Comparison of ENCODE assay signal across 8 cellular contexts in the genomic region with DNA sequence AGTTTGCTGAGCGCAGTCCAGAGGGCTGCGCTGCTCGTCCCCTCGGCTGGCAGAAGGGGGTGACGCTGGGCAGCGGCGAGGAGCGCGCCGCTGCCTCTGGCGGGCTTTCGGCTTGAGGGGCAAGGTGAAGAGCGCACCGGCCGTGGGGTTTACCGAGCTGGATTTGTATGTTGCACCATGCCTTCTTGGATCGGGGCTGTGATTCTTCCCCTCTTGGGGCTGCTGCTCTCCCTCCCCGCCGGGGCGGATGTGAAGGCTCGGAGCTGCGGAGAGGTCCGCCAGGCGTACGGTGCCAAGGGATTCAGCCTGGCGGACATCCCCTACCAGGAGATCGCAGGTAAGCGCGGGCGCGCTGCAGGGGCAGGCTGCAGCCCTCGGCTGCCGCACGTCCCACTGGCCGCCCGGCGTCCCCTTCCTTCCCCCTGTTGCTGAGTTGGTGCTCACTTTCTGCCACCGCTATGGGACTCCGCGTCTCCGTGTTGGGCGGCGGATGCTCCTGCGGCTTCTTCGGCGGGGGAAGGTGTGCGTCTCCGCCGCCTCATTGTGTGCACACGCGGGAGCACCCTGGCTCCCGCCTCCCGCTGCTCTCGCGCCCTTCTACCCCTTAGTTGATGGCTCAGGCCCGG. TPM values are rescaled to one million over a fixed set of nuclear protein-coding genes. Genes with fewer than 3 reads are reported as not detected.
DNase-seq lines count a peak whose midpoint lies in the region; ATAC-seq, FAIRE-seq and TF ChIP-seq lines count a peak whose summit lies in the region.

No MANE protein-coding gene starts in this region.

- TF ChIP-seq CTCF in foreskin keratinocyte (conservative IDR thresholded peaks at IDR 0.05), result no peak

- peaks cover 14% of the 10 kb centered on the region for H3K79me2 ChIP-seq in trophoblast cell (ENCODE audit: control insufficient read depth, insufficient read depth, low read length, poor library complexity)

- intact Hi-C loops in Right ventricle myocardium inferior (cut with DNase I) (no loop called here), cardiac septum (cut with DNase I) (no loop called here)

- WGBS in trophoblast cell (ENCODE audit: extremely low coverage, insufficient coverage, insufficient read length), result no CpG with 5 or more reads among the region's 56 CpGs

- no peaks in the 10 kb centered on the region for H3K36me3 Mint-ChIP-seq in CD8-positive, alpha-beta memory T cell

- peak overlapping the region; percentile 89 for H3K4me2 ChIP-seq in trophoblast cell (ENCODE audit: low read length)

- peak overlapping the region; percentile 100 for H3K18ac ChIP-seq in trophoblast cell (ENCODE audit: low read length)

- H2BK12ac ChIP-seq in trophoblast cell (ENCODE audit: low read length), result peak overlapping the region; percentile 15

- peak overlapping the region; percentile 25 for H4K12ac ChIP-seq in trophoblast cell (ENCODE audit: low read depth, low read length)

- peak overlapping the region; percentile 6 for H3K14ac ChIP-seq in trophoblast cell (ENCODE audit: low read length)

- H3K4ac ChIP-seq in trophoblast cell (ENCODE audit: low read depth, low read length), result peak overlapping the region; percentile 8

- peak overlapping the region; percentile 97 for H2AFZ ChIP-seq in trophoblast cell (ENCODE audit: insufficient read depth, low read length, poor library complexity)

- H2BK5ac ChIP-seq in trophoblast cell (ENCODE audit: low read depth, low read length, poor library complexity), result peak overlapping the region; percentile 99

- peaks cover 28% of the 10 kb centered on the region for H3K79me1 ChIP-seq in trophoblast cell (ENCODE audit: low read length)

- no peak overlapping the region for H3K4me3 Mint-ChIP-seq in CD8-positive, alpha-beta memory T cell

- peaks cover 1 to 10% (median 9%) of the 10 kb centered on the region in 5 donors for H3K9me3 Mint-ChIP-seq in CD8-positive, alpha-beta memory T cell

- H3K9me3 ChIP-seq in trophoblast cell (ENCODE audit: insufficient read depth, low read depth, low read length), result no peaks in the 10 kb centered on the region
- no peaks in the 10 kb centered on the region for H3K9me3 ChIP-seq in CD8-positive, alpha-beta memory T cell (ENCODE audit: low read length)

- H3K27me3 ChIP-seq in foreskin keratinocyte (peaks cover 20% of the 10 kb centered on the region), trophoblast cell (ENCODE audit: insufficient read depth, low read length) (no peaks in the 10 kb centered on the region)
- H3K27me3 ChIP-seq in CD8-positive, alpha-beta memory T cell (ENCODE audit: insufficient read depth, low read length, poor library complexity, severe bottlenecking), result no peaks in the 10 kb centered on the region

- H3K4me3 ChIP-seq in trophoblast cell (ENCODE audit: low read depth, low read length), result peak overlapping the region; percentile 94
- H3K4me3 ChIP-seq in CD8-positive, alpha-beta memory T cell (ENCODE audit: low read length), result no peak overlapping the region

- POLR2A ChIA-PET in CD8-positive, alpha-beta memory T cell (lab: Charles Lee), result no interaction called here

- no peak for FAIRE-seq in RCC 7860 (lab: Jason Lieb, UNC)

- CTCF ChIA-PET in CD8-positive, alpha-beta memory T cell (lab: Charles Lee), result no interaction called here

- ATAC-seq in Right ventricle myocardium inferior, result peak; percentile 21
- peak; percentile 49 for ATAC-seq in foreskin keratinocyte
- ATAC-seq in HG03175 (IDR thresholded peaks at IDR 0.05; ENCODE audit: unreplicated experiment), result no peak

- H3K9ac ChIP-seq in trophoblast cell (ENCODE audit: low read length), result peak overlapping the region; percentile 93

- H4K8ac ChIP-seq in trophoblast cell (ENCODE audit: low read depth, low read length), result peak overlapping the region; percentile 94

- no peak overlapping the region for H2AK5ac ChIP-seq in trophoblast cell (ENCODE audit: low read length)

- H3K36me3 ChIP-seq in trophoblast cell (ENCODE audit: control insufficient read depth in 1 of 2, insufficient read depth in 2 of 2, low read length in 2 of 2), result no peaks in the 10 kb centered on the region
- no peaks in the 10 kb centered on the region for H3K36me3 ChIP-seq in CD8-positive, alpha-beta memory T cell (ENCODE audit: insufficient read depth, low read length)

- DNase-seq in Right ventricle myocardium inferior (ENCODE audit: missing footprints), result peak; percentile 65
- no peak for DNase-seq in cardiac septum (ENCODE audit: low spot score)
- DNase-seq in RCC 7860 (ENCODE audit: low spot score), result peak; percentile 33
- peak; percentile 64 to 82 for DNase-seq in foreskin keratinocyte
- no peak for DNase-seq in trophoblast cell
- DNase-seq in CD8-positive, alpha-beta memory T cell, result no peak
- no peak for DNase-seq in foreskin melanocyte

- H3K4me1 Mint-ChIP-seq in CD8-positive, alpha-beta memory T cell, result no peaks in the 10 kb centered on the region

- H3K27ac ChIP-seq in foreskin keratinocyte, result no peak overlapping the region
- peak overlapping the region; percentile 83 for H3K27ac ChIP-seq in trophoblast cell (ENCODE audit: low read depth, low read length)
- H3K27ac ChIP-seq in CD8-positive, alpha-beta memory T cell (ENCODE audit: low read depth, low read length), result no peak overlapping the region

- H3K4me1 ChIP-seq in foreskin keratinocyte (peaks cover 9% of the 10 kb centered on the region), trophoblast cell (ENCODE audit: control insufficient read depth in 1 of 2, insufficient read depth in 2 of 2, low read length in 2 of 2) (peaks cover 6 to 8% of the 10 kb centered on the region in 2 experiments)
- H3K4me1 ChIP-seq in CD8-positive, alpha-beta memory T cell (ENCODE audit: insufficient read depth, low read length), result no peaks in the 10 kb centered on the region

- H3K27me3 Mint-ChIP-seq in CD8-positive, alpha-beta memory T cell, result peaks cover 24 to 40% of the 10 kb centered on the region in 2 donors

- no peak overlapping the region for H3K27ac Mint-ChIP-seq in CD8-positive, alpha-beta memory T cell

- peak overlapping the region; percentile 11 for H4K91ac ChIP-seq in trophoblast cell (ENCODE audit: low read depth, low read length)

- H3K23ac ChIP-seq in trophoblast cell (ENCODE audit: low read length), result no peak overlapping the region

- H2BK120ac ChIP-seq in trophoblast cell (ENCODE audit: insufficient read depth, low read length, poor library complexity), result peak overlapping the region; percentile 97

RNA-seq across cellular contexts. Expression of a gene that starts 0.8 kb away (rescaled TPM):
- 2.6 TPM for total RNA-seq in Right ventricle myocardium inferior
- 1.4 TPM for total RNA-seq in cardiac septum
- total RNA-seq in foreskin keratinocyte, result 1.0 and 1.1 TPM in 2 replicates
- polyA plus RNA-seq in foreskin keratinocyte, result 0.13 and 0.23 TPM in 2 replicates
- 22.2 and 22.9 TPM in 2 replicates for polyA plus RNA-seq in trophoblast cell (2013)
- total RNA-seq in CD8-positive, alpha-beta memory T cell, result not detected
- not detected for polyA plus RNA-seq in CD8-positive, alpha-beta memory T cell

Comparison
In these comparisons a context has a peak if more than half of its experiments do, and no peak if none do; other contexts are left out.
1. DNase-seq: peak in Right ventricle myocardium inferior (single experiment), RCC 7860 (single experiment) and foreskin keratinocyte (2 of 2); none in cardiac septum (single experiment), trophoblast cell (0 of 2), CD8-positive, alpha-beta memory T cell (0 of 5) and foreskin melanocyte (single experiment).